Comparison of ENCODE assay signal across 9 cellular contexts in the genomic region with DNA sequence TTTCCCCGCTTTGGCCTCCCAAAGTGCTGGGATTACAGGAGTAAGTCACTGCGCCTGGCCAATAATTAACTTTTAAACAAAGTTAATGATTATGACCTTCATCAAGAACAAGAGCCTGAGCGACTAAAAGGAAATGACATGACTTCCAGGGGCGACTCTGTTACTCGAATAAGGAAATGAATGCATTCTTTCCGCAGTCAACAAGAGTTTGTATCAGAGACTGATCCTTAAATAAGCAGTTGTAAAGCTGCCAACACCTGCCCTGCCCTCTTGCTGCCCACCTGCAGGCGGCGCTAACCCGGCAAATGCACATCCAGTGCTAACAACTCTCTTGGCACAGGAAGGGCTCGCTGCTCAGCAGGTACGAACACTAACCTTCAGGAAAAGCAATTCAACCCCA. TPM values are rescaled to one million over a fixed set of nuclear protein-coding genes. Genes with fewer than 3 reads are reported as not detected.
DNase-seq lines count a peak whose midpoint lies in the region; ATAC-seq, FAIRE-seq and TF ChIP-seq lines count a peak whose summit lies in the region.
"Had no signal": no experiment of that assay in that cellular context is flagged by ENCODE, and none has a peak within 500 bp of the region (broad histone marks: within the 10 kb centered on the region; RNA-seq: fewer than 3 reads in every experiment).

No MANE protein-coding gene starts in this region.

- DNase-seq in activated CD4-positive, alpha-beta T cell treated with anti-CD3 and anti-CD28 coated beads for 48 hours, result peak; percentile 43
- DNase-seq in activated CD4-positive, alpha-beta T cell treated with anti-CD3 and anti-CD28 coated beads, Interleukin-2, amount 50 U/mL, for 4 hours, result no peak
- DNase-seq in WTC11 (ENCODE audit: low spot score) (peak; percentile 44), left ventricle myocardium inferior (peak; percentile 19), small intestine (peak; percentile 96), COLO829 (ENCODE audit: low spot score) (no peak)
- DNase-seq: CD4-positive, CD25-positive, alpha-beta regulatory T cell had no signal

- TF ChIP-seq CTCF in WTC11 (IDR thresholded peaks at IDR 0.05) (peak; percentile 34), left ventricle myocardium inferior (IDR thresholded peaks at IDR 0.05; ENCODE audit: borderline replicate concordance) (peak; percentile 55)

- no peak overlapping the region for H3K4me3 Mint-ChIP-seq in WTC11
- H3K4me3 Mint-ChIP-seq: CD4-positive, CD25-positive, alpha-beta regulatory T cell had no signal

- no peaks in the 10 kb centered on the region for H3K9me3 ChIP-seq in left ventricle myocardium inferior (replicated peaks)
- no peaks in the 10 kb centered on the region for H3K9me3 ChIP-seq in small intestine (ENCODE audit: control insufficient read depth, low read depth)

- peaks cover 90% of the 10 kb centered on the region for H3K36me3 Mint-ChIP-seq in WTC11

- WGBS in small intestine, 3 donors, result 18 to 62% (median 32%) methylated on average over 11 of the region's 11 CpGs

- H3K27ac ChIP-seq in left ventricle myocardium inferior (replicated peaks) (no peak overlapping the region), small intestine (ENCODE audit: low read depth in 1 of 2, low read length in 1 of 2) (peak overlapping the region; percentile 81 to 82)

- peaks cover 23% of the 10 kb centered on the region for H3K4me1 Mint-ChIP-seq in WTC11

- ATAC-seq in WTC11 (peak; percentile 55), HG02610 (IDR thresholded peaks at IDR 0.05; ENCODE audit: unreplicated experiment) (no peak), HG03095 (IDR thresholded peaks at IDR 0.05; ENCODE audit: unreplicated experiment) (no peak)

- no peak for FAIRE-seq in small intestine (lab: Jason Lieb, UNC)

- H3K4me1 ChIP-seq in left ventricle myocardium inferior, result peaks cover 95% of the 10 kb centered on the region
- peaks cover 3 to 16% of the 10 kb centered on the region in 2 donors for H3K4me1 ChIP-seq in small intestine (ENCODE audit: control insufficient read depth in 2 of 2, insufficient read depth in 1 of 2, low read depth in 1 of 2, low read length in 1 of 2)

- H3K27ac Mint-ChIP-seq in WTC11, result no peak overlapping the region

- CTCF ChIA-PET in WTC11 (lab: Charles Lee), result interaction anchor here (0.8 to 1.5 kb wide), 8 partner anchors 8 to 52 kb away, joined by 3 to 4 read pairs (median 3); no protein-coding TSS in a partner anchor

- H3K4me3 ChIP-seq in left ventricle myocardium inferior (no peak overlapping the region), small intestine (ENCODE audit: low read depth in 1 of 2, low read length in 2 of 2) (no peak overlapping the region)

- intact Hi-C loops in left ventricle myocardium inferior (cut with micrococcal nuclease), result no loop called here

- no peaks in the 10 kb centered on the region for H3K9me3 Mint-ChIP-seq in WTC11
- H3K9me3 Mint-ChIP-seq: CD4-positive, CD25-positive, alpha-beta regulatory T cell had no signal

- H3K36me3 ChIP-seq in left ventricle myocardium inferior (peaks cover 77% of the 10 kb centered on the region), small intestine (ENCODE audit: control insufficient read depth in 2 of 2, insufficient read depth in 2 of 2, low read length in 2 of 2) (peaks cover 34 to 37% of the 10 kb centered on the region in 2 donors)

- H3K27me3 Mint-ChIP-seq in WTC11 (ENCODE audit: low read depth), result no peaks in the 10 kb centered on the region
- H3K27me3 Mint-ChIP-seq: CD4-positive, CD25-positive, alpha-beta regulatory T cell had no signal

- POLR2A ChIA-PET in WTC11 (lab: Charles Lee), result interaction anchor here (0.6 to 1.0 kb wide), 3 partner anchors 9 to 28 kb away, joined by 3 read pairs; a partner anchor contains a TSS

- no peaks in the 10 kb centered on the region for H3K27me3 ChIP-seq in left ventricle myocardium inferior (ENCODE audit: low read depth)
- no peaks in the 10 kb centered on the region for H3K27me3 ChIP-seq in small intestine (ENCODE audit: control insufficient read depth in 2 of 2, insufficient read depth in 2 of 2, low read length in 2 of 2)

TF ChIP-seq in WTC11, 78 proteins besides CTCF, POLR2A, EP300 and RAD21:
- TF ChIP-seq, protein P1, sequence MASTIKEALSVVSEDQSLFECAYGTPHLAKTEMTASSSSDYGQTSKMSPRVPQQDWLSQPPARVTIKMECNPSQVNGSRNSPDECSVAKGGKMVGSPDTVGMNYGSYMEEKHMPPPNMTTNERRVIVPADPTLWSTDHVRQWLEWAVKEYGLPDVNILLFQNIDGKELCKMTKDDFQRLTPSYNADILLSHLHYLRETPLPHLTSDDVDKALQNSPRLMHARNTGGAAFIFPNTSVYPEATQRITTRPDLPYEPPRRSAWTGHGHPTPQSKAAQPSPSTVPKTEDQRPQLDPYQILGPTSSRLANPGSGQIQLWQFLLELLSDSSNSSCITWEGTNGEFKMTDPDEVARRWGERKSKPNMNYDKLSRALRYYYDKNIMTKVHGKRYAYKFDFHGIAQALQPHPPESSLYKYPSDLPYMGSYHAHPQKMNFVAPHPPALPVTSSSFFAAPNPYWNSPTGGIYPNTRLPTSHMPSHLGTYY (CRISPR knock-in tag; IDR thresholded peaks at IDR 0.05), result no peak
- no peak for TF ChIP-seq NFATC4 (CRISPR knock-in tag; IDR thresholded peaks at IDR 0.05)

RNA-seq across cellular contexts. Expression of a gene that starts 27.3 kb away (rescaled TPM):
- total RNA-seq in WTC11 (2021), result 288 to 306 TPM (median 288 TPM) in 3 replicates
- total RNA-seq in left ventricle myocardium inferior, result 157 TPM
- 100 to 1,000 TPM; 154 to 196 (median 176) TPM for polyA plus RNA-seq in small intestine

Comparison
In these comparisons a context has a peak if more than half of its experiments do, and no peak if none do; other contexts are left out.
1. DNase-seq: peak in activated CD4-positive, alpha-beta T cell treated with anti-CD3 and anti-CD28 coated beads for 48 hours (single experiment), WTC11 (single experiment), left ventricle myocardium inferior (single experiment) and small intestine (single experiment); none in activated CD4-positive, alpha-beta T cell treated with anti-CD3 and anti-CD28 coated beads, Interleukin-2, amount 50 U/mL, for 4 hours (0 of 2) and COLO829 (single experiment).